Comparison of ENCODE assay signal across 16 cellular contexts in genomic region chr6:7815716-7816115, GRCh38.
A peak's percentile ranks its signal among the peaks of the same experiment; 100 is the strongest.
DNase-seq lines count a peak whose midpoint lies in the region.
"Had no signal": no experiment of that assay in that cellular context is flagged by ENCODE, and none has a peak within 500 bp of the region (broad histone marks: within the 10 kb centered on the region; RNA-seq: fewer than 3 reads in every experiment).

No MANE protein-coding gene starts in this region.

- peak; percentile 52 for DNase-seq in dermis blood vessel endothelial cell
- peak; percentile 43 to 50 for DNase-seq in dermis microvascular lymphatic vessel endothelial cell (ENCODE audit: low read depth in 2 of 2)
- DNase-seq in lung microvascular endothelial cell (ENCODE audit: low read depth in 2 of 2) = peak; percentile 28 to 69
- no peak for DNase-seq in NCI-H2081 treated with DMSO at 0.1 percent for 48 hours (lab: John Stamatoyannopoulos, UW)
- DNase-seq in T-helper 9 cell = no peak
- DNase-seq in activated T-cell treated with anti-CD3 and anti-CD28 coated beads for 4 hours = no peak
- DNase-seq: 8988T; ACHN; BE2C; C1 segment of cervical spinal cord; Caco-2; Calu3; CD4-positive, alpha-beta T cell; CD8-positive, alpha-beta T cell; DMS79 treated with DMSO at 0.1 percent for 48 hours; GF-D8 had no signal

Comparison
In these comparisons a context has a peak if more than half of its experiments do, and no peak if none do; other contexts are left out.
1. DNase-seq: peak in dermis blood vessel endothelial cell (single experiment), dermis microvascular lymphatic vessel endothelial cell (2 of 2) and lung microvascular endothelial cell (2 of 2); none in NCI-H2081 treated with DMSO at 0.1 percent for 48 hours (single experiment), T-helper 9 cell (single experiment) and activated T-cell treated with anti-CD3 and anti-CD28 coated beads for 4 hours (single experiment).